Comparison of ENCODE assay signal across 15 cellular contexts in the genomic region with DNA sequence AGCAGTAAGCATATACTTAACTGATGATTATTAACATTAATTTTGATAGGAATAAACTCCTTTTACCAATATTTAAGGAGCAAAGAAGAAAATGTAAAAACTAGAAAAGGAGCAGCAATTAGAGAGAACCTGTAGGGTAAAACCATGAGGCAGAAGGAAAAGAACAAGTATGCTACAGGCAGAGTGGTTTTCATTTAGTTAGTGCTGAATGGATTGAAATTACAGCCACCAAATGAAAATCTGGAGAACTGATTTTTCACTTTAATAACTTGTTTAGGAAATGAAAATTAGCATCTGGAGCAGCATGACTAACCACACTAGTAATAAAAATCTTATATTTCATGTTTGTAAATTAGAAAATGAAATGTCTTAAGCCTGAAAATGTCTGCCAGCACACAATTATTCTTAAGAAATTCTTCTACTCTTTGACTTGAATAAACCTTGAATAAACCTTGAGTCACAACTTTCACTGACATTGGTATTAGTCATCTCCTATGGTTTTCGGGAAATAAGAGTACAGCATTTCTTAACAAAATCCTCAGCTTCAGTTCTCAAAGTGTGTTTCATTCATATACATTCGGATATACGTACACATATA.
A peak's percentile ranks its signal among the peaks of the same experiment; 100 is the strongest.
DNase-seq lines count a peak whose midpoint lies in the region; ATAC-seq and TF ChIP-seq lines count a peak whose summit lies in the region.
"Had no signal": no experiment of that assay in that cellular context is flagged by ENCODE, and none has a peak within 500 bp of the region (broad histone marks: within the 10 kb centered on the region; RNA-seq: fewer than 3 reads in every experiment).

No MANE protein-coding gene starts in this region.

- no peaks in the 10 kb centered on the region for H3K27me3 Mint-ChIP-seq in Calu3 (ENCODE audit: unreplicated experiment)
- H3K27me3 Mint-ChIP-seq in CD8-positive, alpha-beta memory T cell: no peaks in the 10 kb centered on the region
- H3K27me3 Mint-ChIP-seq: natural killer cell treated with Interleukin-12 subunit alpha and Interleukin-12 subunit beta and Interleukin-15 and Interleukin-18, amount 100 ng/mL, for 72 hours had no signal

- no peaks in the 10 kb centered on the region for H3K36me3 Mint-ChIP-seq in Calu3 (ENCODE audit: insufficient read depth, unreplicated experiment)
- no peaks in the 10 kb centered on the region for H3K36me3 Mint-ChIP-seq in CD8-positive, alpha-beta memory T cell

- no TSS peak for BruUV-seq in Calu3 (replicated peaks; lab: Mats Ljungman, UMichigan)

- no peaks in the 10 kb centered on the region for H3K27me3 ChIP-seq in CD8-positive, alpha-beta memory T cell (ENCODE audit: insufficient read depth, low read length, poor library complexity, severe bottlenecking)
- H3K27me3 ChIP-seq: adrenal gland had no signal

- peak overlapping the region; percentile 89 for H3K27ac Mint-ChIP-seq in Calu3 (ENCODE audit: unreplicated experiment)
- H3K27ac Mint-ChIP-seq in CD8-positive, alpha-beta memory T cell: no peak overlapping the region
- H3K27ac Mint-ChIP-seq: natural killer cell treated with Interleukin-12 subunit alpha and Interleukin-12 subunit beta and Interleukin-15 and Interleukin-18, amount 100 ng/mL, for 72 hours had no signal

- intact Hi-C loops in Calu3 (cut with micrococcal nuclease; ENCODE audit: unreplicated experiment): no loop called here

- no peaks in the 10 kb centered on the region for H3K9me3 ChIP-seq in CD8-positive, alpha-beta memory T cell (ENCODE audit: low read length)
- H3K9me3 ChIP-seq: adrenal gland had no signal

- H3K9me3 Mint-ChIP-seq in Calu3 (ENCODE audit: low read depth, unreplicated experiment): no peaks in the 10 kb centered on the region
- peaks cover 3 to 12% (median 6%) of the 10 kb centered on the region in 5 donors for H3K9me3 Mint-ChIP-seq in CD8-positive, alpha-beta memory T cell

- no peak for ATAC-seq in HG03571 (IDR thresholded peaks at IDR 0.05; ENCODE audit: unreplicated experiment)
- ATAC-seq: natural killer cell treated with Interleukin-12 subunit alpha and Interleukin-12 subunit beta and Interleukin-15 and Interleukin-18, amount 100 ng/mL, for 72 hours had no signal

- H3K4me3 ChIP-seq in epithelial cell of proximal tubule (ENCODE audit: low read depth, low read length): no peak overlapping the region
- no peak overlapping the region for H3K4me3 ChIP-seq in CD8-positive, alpha-beta memory T cell (ENCODE audit: low read length)
- H3K4me3 ChIP-seq: adrenal gland, lung had no signal

- DNase-seq in Calu3 (no peak), RKO (ENCODE audit: low spot score) (peak; percentile 76), epithelial cell of proximal tubule (ENCODE audit: low read depth) (peak; percentile 31), non-pigmented ciliary epithelial cell (ENCODE audit: low read depth) (peak; percentile 20), NCI-H526 treated with DMSO at 0.1 percent for 48 hours (lab: John Stamatoyannopoulos, UW) (no peak)
- DNase-seq in NK-92 treated with Interleukin-12 subunit alpha and Interleukin-12 subunit beta, amount 100 ng/mL, for 24 hours (lab: John Stamatoyannopoulos, UW): no peak
- no peak for DNase-seq in CD8-positive, alpha-beta memory T cell
- DNase-seq: activated CD4-positive, alpha-beta T cell treated with anti-CD3 and anti-CD28 coated beads, Interleukin-2, amount 50 U/mL, for 1 hour; adrenal gland; cortex of kidney; retina; SIG-M5 had no signal

- H3K4me1 ChIP-seq in CD8-positive, alpha-beta memory T cell (ENCODE audit: insufficient read depth, low read length): no peaks in the 10 kb centered on the region
- H3K4me1 ChIP-seq: adrenal gland had no signal

- POLR2A ChIA-PET in CD8-positive, alpha-beta memory T cell (lab: Charles Lee): no interaction called here

- TF ChIP-seq CTCF in Calu3 (IDR thresholded peaks at IDR 0.05; ENCODE audit: unreplicated experiment): no peak
- no peak for TF ChIP-seq CTCF in epithelial cell of proximal tubule (conservative IDR thresholded peaks at IDR 0.05; ENCODE audit: low read depth, low read length)

- H3K4me3 Mint-ChIP-seq in Calu3 (ENCODE audit: low read depth, unreplicated experiment): no peak overlapping the region
- no peak overlapping the region for H3K4me3 Mint-ChIP-seq in CD8-positive, alpha-beta memory T cell
- H3K4me3 Mint-ChIP-seq: natural killer cell treated with Interleukin-12 subunit alpha and Interleukin-12 subunit beta and Interleukin-15 and Interleukin-18, amount 100 ng/mL, for 72 hours had no signal

- peaks cover 6% of the 10 kb centered on the region for H3K4me1 Mint-ChIP-seq in Calu3 (ENCODE audit: low read depth, unreplicated experiment)
- no peaks in the 10 kb centered on the region for H3K4me1 Mint-ChIP-seq in CD8-positive, alpha-beta memory T cell

- H3K27ac ChIP-seq in CD8-positive, alpha-beta memory T cell (ENCODE audit: low read depth, low read length): no peak overlapping the region
- H3K27ac ChIP-seq: adrenal gland had no signal

- CTCF ChIA-PET in Calu3 (lab: Charles Lee): no interaction called here
- CTCF ChIA-PET in CD8-positive, alpha-beta memory T cell (lab: Charles Lee): no interaction called here

- H3K36me3 ChIP-seq in CD8-positive, alpha-beta memory T cell (ENCODE audit: insufficient read depth, low read length): no peaks in the 10 kb centered on the region
- H3K36me3 ChIP-seq: adrenal gland had no signal

Comparison
In these comparisons a context has a peak if more than half of its experiments do, and no peak if none do; other contexts are left out.
1. DNase-seq: peak in RKO (single experiment), epithelial cell of proximal tubule (single experiment) and non-pigmented ciliary epithelial cell (single experiment); none in Calu3 (single experiment), NK-92 treated with Interleukin-12 subunit alpha and Interleukin-12 subunit beta, amount 100 ng/mL, for 24 hours (single experiment), CD8-positive, alpha-beta memory T cell (0 of 5) and NCI-H526 treated with DMSO at 0.1 percent for 48 hours (single experiment).